27 cellular contexts compared by ENCODE assay signal in the genomic region with DNA sequence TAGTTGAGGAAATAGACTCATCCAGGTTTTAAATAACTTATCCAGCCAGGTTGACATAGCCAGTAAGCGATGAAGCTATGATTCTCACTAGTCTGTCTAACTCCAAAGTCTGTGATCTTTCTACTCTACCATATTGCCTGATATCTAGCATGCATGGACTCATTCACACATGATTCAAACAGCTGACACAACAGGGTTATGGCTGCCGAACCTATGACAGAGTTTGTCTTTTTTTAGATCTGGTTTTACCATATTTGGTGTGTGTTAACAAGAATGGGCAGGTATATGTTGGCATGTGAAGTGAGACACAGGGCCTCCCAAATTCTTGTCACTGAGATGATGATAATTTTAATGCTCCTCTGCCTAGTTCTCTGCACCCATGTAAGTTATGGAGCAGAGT.
DNase-seq lines count a peak whose midpoint lies in the region; ATAC-seq, FAIRE-seq and TF ChIP-seq lines count a peak whose summit lies in the region.
"Had no signal": no experiment of that assay in that cellular context is flagged by ENCODE, and none has a peak within 500 bp of the region (broad histone marks: within the 10 kb centered on the region; RNA-seq: fewer than 3 reads in every experiment).

No MANE protein-coding gene starts in this region.

- peak; percentile 52; the same call in 1 of the 3 replicates for ATAC-seq in RWPE2 (ENCODE audit: low read depth)
- ATAC-seq in GM18873 (IDR thresholded peaks at IDR 0.05; ENCODE audit: low FRiP score, unreplicated experiment) = no peak
- no peak for ATAC-seq in HG02763 (IDR thresholded peaks at IDR 0.05; ENCODE audit: unreplicated experiment)
- ATAC-seq: GM12878, GM23338, right lobe of liver, T-cell had no signal

- H3K4me1 ChIP-seq in RWPE2 (ENCODE audit: insufficient read depth, poor library complexity, severe bottlenecking) = peaks cover 28% of the 10 kb centered on the region
- H3K4me1 ChIP-seq: Caco-2, neural progenitor cell, Peyer's patch, right lobe of liver had no signal

- no peaks in the 10 kb centered on the region for H3K27me3 ChIP-seq in RWPE2 (ENCODE audit: insufficient read depth, poor library complexity, severe bottlenecking)
- H3K27me3 ChIP-seq: MG63, neural progenitor cell, Peyer's patch, right lobe of liver, suprapubic skin had no signal

- peak overlapping the region; percentile 10 for H3K27ac ChIP-seq in RWPE2 (ENCODE audit: poor library complexity, severe bottlenecking)
- peak overlapping the region in 15 of 21 experiments; percentile 6 to 83 (median 50) for H3K27ac ChIP-seq in skin epidermis
- H3K27ac ChIP-seq: C4-2B, neural progenitor cell, right lobe of liver had no signal

- H3K9me3 ChIP-seq in RWPE2 (ENCODE audit: severe bottlenecking) = no peaks in the 10 kb centered on the region
- H3K9me3 ChIP-seq: Caco-2, MG63, Peyer's patch, right lobe of liver, suprapubic skin had no signal

- no peak for FAIRE-seq in D721Med (lab: Jason Lieb, UNC)
- FAIRE-seq: GM12878 had no signal

- peak; percentile 36 for DNase-seq in HCEC 1CT
- no peak for DNase-seq in RWPE2 (ENCODE audit: low spot score)
- DNase-seq in hepatic stellate cell (ENCODE audit: low spot score) = peak; percentile 5
- no peak for DNase-seq in D721Med (ENCODE audit: insufficient read length, low spot score)
- DNase-seq: activated B cell treated with CpG ODN at 0.5 μM for 24 hours; activated CD8-positive, alpha-beta memory T cell treated with anti-CD3 and anti-CD28 coated beads, Interleukin-2, amount 50 U/mL, for 4 hours; activated naive CD4-positive, alpha-beta T cell treated with anti-CD3 and anti-CD28 coated beads, Interleukin-2, amount 50 U/mL, for 16 hours; aorta; Caco-2; MG63; NCI-H2081; NCI-H2227 treated with DMSO at 0.1 percent for 48 hours; NCI-H69; Peyer's patch; posterior cingulate gyrus; right lobe of liver; stimulated activated CD4-positive, alpha-beta T cell treated with anti-CD3 and anti-CD28 coated beads, Interleukin-15, amount 100 ng/mL, for 24 hours; stimulated activated naive CD4-positive, alpha-beta T cell; T-cell had no signal

- H3K4me3 ChIP-seq in RWPE2 (ENCODE audit: severe bottlenecking) (no peak overlapping the region), skin epidermis (no peak overlapping the region)
- H3K4me3 ChIP-seq: GM12878, GM23338, MG63, neural progenitor cell, Peyer's patch, right lobe of liver, suprapubic skin had no signal

- H3K36me3 ChIP-seq in RWPE2 (ENCODE audit: low read depth) = no peaks in the 10 kb centered on the region
- H3K36me3 ChIP-seq: MG63, neural progenitor cell, Peyer's patch, right lobe of liver, suprapubic skin had no signal

- no peak for TF ChIP-seq CTCF in RWPE2 (IDR thresholded peaks at IDR 0.05; ENCODE audit: poor library complexity, severe bottlenecking)
- no peak for TF ChIP-seq CTCF in D721Med (IDR thresholded peaks at IDR 0.05; ENCODE audit: insufficient read depth, missing control alignments)

Comparison
In these comparisons a context has a peak if more than half of its experiments do, and no peak if none do; other contexts are left out.
1. DNase-seq: peak in HCEC 1CT (single experiment) and hepatic stellate cell (single experiment); none in RWPE2 (single experiment) and D721Med (single experiment).